ENCODE assay signal across 17 cellular contexts in the genomic region with DNA sequence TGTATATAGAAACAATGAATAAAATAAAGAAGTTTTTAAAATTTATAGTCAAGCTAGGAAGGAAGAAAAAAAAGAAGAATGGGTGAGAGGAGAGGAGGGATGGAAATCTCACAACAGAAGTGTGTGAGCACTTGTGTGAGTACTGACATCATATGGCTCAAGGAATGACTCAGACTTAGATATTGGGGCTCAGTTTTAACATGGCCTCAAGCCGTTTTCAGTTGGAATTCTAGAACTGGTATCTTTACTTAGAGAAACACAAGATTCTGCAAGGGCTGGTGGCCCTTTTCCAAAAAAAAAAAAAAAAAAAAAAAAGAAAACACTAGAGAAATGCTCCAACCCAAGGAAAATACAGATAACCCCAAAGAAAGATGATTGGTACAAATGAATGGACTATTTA. TPM values are rescaled to one million over a fixed set of nuclear protein-coding genes. Genes with fewer than 3 reads are reported as not detected.
DNase-seq lines count a peak whose midpoint lies in the region; ATAC-seq and TF ChIP-seq lines count a peak whose summit lies in the region.
"Had no signal": no experiment of that assay in that cellular context is flagged by ENCODE, and none has a peak within 500 bp of the region (broad histone marks: within the 10 kb centered on the region; RNA-seq: fewer than 3 reads in every experiment).

No MANE protein-coding gene starts in this region.

- H3K27ac ChIP-seq in fibroblast of lung (ENCODE audit: insufficient read depth, low read length): no peak overlapping the region
- H3K27ac ChIP-seq in tibial artery: no peak overlapping the region
- H3K27ac ChIP-seq: GM23248 had no signal

- no peaks in the 10 kb centered on the region for H4K20me1 ChIP-seq in fibroblast of lung (ENCODE audit: control insufficient read depth, extremely low read depth, insufficient read depth, low read length)

- DNase-seq in ELR (ENCODE audit: low read depth): peak; percentile 25
- DNase-seq in NCI-H226: peak; percentile 55
- DNase-seq in fibroblast of lung (ENCODE audit: low read depth in 2 of 2): peak; percentile 2 to 17
- peak; percentile 19 for DNase-seq in iris pigment epithelial cell (ENCODE audit: low read depth)
- DNase-seq in T-helper 17 cell: no peak
- DNase-seq in activated T-helper 2 cell treated with anti-CD3 and anti-CD28 coated beads, Interferon-gamma antibody, Interleukin-2, Interleukin-4, amounts not matched to agents 10 μg/mL and 5 μg/mL and 100 μg/mL, durations not matched to agents 14 hours and 24 hours and 36 hours (ENCODE audit: low spot score): no peak
- no peak for DNase-seq in tibial artery
- no peak for DNase-seq in retina
- DNase-seq: CD8-positive, alpha-beta T cell; COR-L47; DMS153; DMS79 treated with DMSO at 0.1 percent for 48 hours; GM23248; H7 had no signal

- H3K27me3 Mint-ChIP-seq in T-helper 17 cell: no peaks in the 10 kb centered on the region
- H3K27me3 Mint-ChIP-seq in activated T-helper 2 cell treated with anti-CD3 and anti-CD28 coated beads, Interferon-gamma antibody, Interleukin-2, Interleukin-4, amounts not matched to agents 10 μg/mL and 5 μg/mL and 100 μg/mL, durations not matched to agents 14 hours and 24 hours and 36 hours (ENCODE audit: low read depth): no peaks in the 10 kb centered on the region

- H3K9me3 ChIP-seq in fibroblast of lung (ENCODE audit: control insufficient read depth, insufficient read depth, low read depth, low read length) (no peaks in the 10 kb centered on the region), T-helper 17 cell (ENCODE audit: control insufficient read depth, low read length, poor library complexity, severe bottlenecking) (no peaks in the 10 kb centered on the region), tibial artery (no peaks in the 10 kb centered on the region)

- H3K36me3 Mint-ChIP-seq in T-helper 17 cell (ENCODE audit: low read depth): peaks cover 5% of the 10 kb centered on the region
- no peaks in the 10 kb centered on the region for H3K36me3 Mint-ChIP-seq in activated T-helper 2 cell treated with anti-CD3 and anti-CD28 coated beads, Interferon-gamma antibody, Interleukin-2, Interleukin-4, amounts not matched to agents 10 μg/mL and 5 μg/mL and 100 μg/mL, durations not matched to agents 14 hours and 24 hours and 36 hours (ENCODE audit: low read depth)
- H3K36me3 Mint-ChIP-seq: CD14-positive monocyte had no signal

- no peaks in the 10 kb centered on the region for H3K9me3 Mint-ChIP-seq in activated T-helper 2 cell treated with anti-CD3 and anti-CD28 coated beads, Interferon-gamma antibody, Interleukin-2, Interleukin-4, amounts not matched to agents 10 μg/mL and 5 μg/mL and 100 μg/mL, durations not matched to agents 14 hours and 24 hours and 36 hours
- H3K9me3 Mint-ChIP-seq: CD14-positive monocyte; CD8-positive, alpha-beta T cell had no signal

- no peak overlapping the region for H2AFZ ChIP-seq in fibroblast of lung (ENCODE audit: low read length)
- H2AFZ ChIP-seq: GM23248 had no signal

- no peaks in the 10 kb centered on the region for H3K36me3 ChIP-seq in fibroblast of lung (ENCODE audit: control insufficient read depth, insufficient read depth, low read length)
- no peaks in the 10 kb centered on the region for H3K36me3 ChIP-seq in tibial artery

- H3K27me3 ChIP-seq in fibroblast of lung (ENCODE audit: control insufficient read depth, insufficient read depth, low read length) (no peaks in the 10 kb centered on the region), tibial artery (no peaks in the 10 kb centered on the region)

- H3K4me1 ChIP-seq in fibroblast of lung (ENCODE audit: control insufficient read depth, extremely low read depth, insufficient read depth, low read length) (no peaks in the 10 kb centered on the region), tibial artery (no peaks in the 10 kb centered on the region)

- H3K4me3 Mint-ChIP-seq in T-helper 17 cell: no peak overlapping the region
- no peak overlapping the region for H3K4me3 Mint-ChIP-seq in activated T-helper 2 cell treated with anti-CD3 and anti-CD28 coated beads, Interferon-gamma antibody, Interleukin-2, Interleukin-4, amounts not matched to agents 10 μg/mL and 5 μg/mL and 100 μg/mL, durations not matched to agents 14 hours and 24 hours and 36 hours (ENCODE audit: low read depth)
- H3K4me3 Mint-ChIP-seq: CD14-positive monocyte; CD8-positive, alpha-beta T cell had no signal

- no peaks in the 10 kb centered on the region for H3K79me2 ChIP-seq in fibroblast of lung (ENCODE audit: control insufficient read depth, insufficient read depth, low read length)

- intact Hi-C loops in activated T-helper 2 cell treated with anti-CD3 and anti-CD28 coated beads, Interferon-gamma antibody, Interleukin-2, Interleukin-4, amounts not matched to agents 10 μg/mL and 5 μg/mL and 100 μg/mL, durations not matched to agents 14 hours and 24 hours and 36 hours (cut with micrococcal nuclease): no loop called here
- intact Hi-C loops in tibial artery (cut with DNase I; ENCODE audit: low total_unique reads): no loop called here

- H3K27ac Mint-ChIP-seq in T-helper 17 cell: no peak overlapping the region
- no peak overlapping the region for H3K27ac Mint-ChIP-seq in activated T-helper 2 cell treated with anti-CD3 and anti-CD28 coated beads, Interferon-gamma antibody, Interleukin-2, Interleukin-4, amounts not matched to agents 10 μg/mL and 5 μg/mL and 100 μg/mL, durations not matched to agents 14 hours and 24 hours and 36 hours
- H3K27ac Mint-ChIP-seq: CD14-positive monocyte; CD8-positive, alpha-beta T cell had no signal

- H3K4me3 ChIP-seq in fibroblast of lung (replicated peaks in 1 of 4; ENCODE audit: control extremely low read depth in 1 of 4, insufficient read depth in 1 of 4, low read depth in 3 of 4, low read length in 4 of 4) (no peak overlapping the region), tibial artery (no peak overlapping the region)
- H3K4me3 ChIP-seq: GM23248, K562 had no signal

- peaks cover 4% of the 10 kb centered on the region for H3K4me1 Mint-ChIP-seq in T-helper 17 cell
- H3K4me1 Mint-ChIP-seq in activated T-helper 2 cell treated with anti-CD3 and anti-CD28 coated beads, Interferon-gamma antibody, Interleukin-2, Interleukin-4, amounts not matched to agents 10 μg/mL and 5 μg/mL and 100 μg/mL, durations not matched to agents 14 hours and 24 hours and 36 hours (ENCODE audit: low read depth): no peaks in the 10 kb centered on the region
- H3K4me1 Mint-ChIP-seq: CD14-positive monocyte had no signal

- no peak for ATAC-seq in T-helper 17 cell
- ATAC-seq: CD8-positive, alpha-beta T cell; HepG2; K562 had no signal

- H3K9ac ChIP-seq in fibroblast of lung (ENCODE audit: insufficient read depth, low read length): no peak overlapping the region
- H3K9ac ChIP-seq: GM23248 had no signal

- TF ChIP-seq CTCF in fibroblast of lung (conservative IDR thresholded peaks at IDR 0.05 in 1 of 2, IDR thresholded peaks at IDR 0.05 in 1 of 2; ENCODE audit: low read depth in 1 of 2, low read length in 2 of 2) (no peak), tibial artery (IDR thresholded peaks at IDR 0.05) (no peak)

- no peak overlapping the region for H3K4me2 ChIP-seq in fibroblast of lung (ENCODE audit: extremely low read depth, insufficient read depth, low read length)

RNA-seq across cellular contexts. Expression of a gene that starts 55.1 kb away (rescaled TPM):
- total RNA-seq in fibroblast of lung (5.6 and 10.3 TPM in 2 replicates), T-helper 17 cell (1 to 10 TPM; 6.1 to 7.4 TPM)
- polyA plus RNA-seq in fibroblast of lung: 9.8 and 11.0 TPM in 2 replicates
- polyA plus RNA-seq in fibroblast of lung (2012): 4.0 and 4.3 TPM in 2 replicates
- 4.5 and 8.1 TPM in 2 replicates for polyA minus RNA-seq in fibroblast of lung (ENCODE audit: low replicate concordance)
- 7.4 and 7.6 TPM in 2 replicates for total RNA-seq in activated T-helper 2 cell treated with anti-CD3 and anti-CD28 coated beads, Interferon-gamma antibody, Interleukin-2, Interleukin-4, amounts not matched to agents 10 μg/mL and 5 μg/mL and 100 μg/mL, durations not matched to agents 14 hours and 24 hours and 36 hours

RNA-seq across cellular contexts. Expression of a gene that starts 55.2 kb away (rescaled TPM):
- total RNA-seq in fibroblast of lung (58.0 and 62.3 TPM in 2 replicates), T-helper 17 cell (10 to 100 TPM; 27.7 to 40.1 TPM)
- 33.6 and 39.0 TPM in 2 replicates for polyA plus RNA-seq in fibroblast of lung
- 36.4 and 49.4 TPM in 2 replicates for polyA plus RNA-seq in fibroblast of lung (2012)
- 3.5 and 3.8 TPM in 2 replicates for polyA minus RNA-seq in fibroblast of lung (ENCODE audit: low replicate concordance)
- 48.9 and 54.0 TPM in 2 replicates for total RNA-seq in activated T-helper 2 cell treated with anti-CD3 and anti-CD28 coated beads, Interferon-gamma antibody, Interleukin-2, Interleukin-4, amounts not matched to agents 10 μg/mL and 5 μg/mL and 100 μg/mL, durations not matched to agents 14 hours and 24 hours and 36 hours

Comparison
In these comparisons a context has a peak if more than half of its experiments do, and no peak if none do; other contexts are left out.
1. DNase-seq: peak in ELR (single experiment), NCI-H226 (single experiment), fibroblast of lung (2 of 2) and iris pigment epithelial cell (single experiment); none in T-helper 17 cell (0 of 3), activated T-helper 2 cell treated with anti-CD3 and anti-CD28 coated beads, Interferon-gamma antibody, Interleukin-2, Interleukin-4, amounts not matched to agents 10 μg/mL and 5 μg/mL and 100 μg/mL, durations not matched to agents 14 hours and 24 hours and 36 hours (single experiment), tibial artery (0 of 2) and retina (single experiment).